ENCODE assay signal across 21 cellular contexts in the genomic region with DNA sequence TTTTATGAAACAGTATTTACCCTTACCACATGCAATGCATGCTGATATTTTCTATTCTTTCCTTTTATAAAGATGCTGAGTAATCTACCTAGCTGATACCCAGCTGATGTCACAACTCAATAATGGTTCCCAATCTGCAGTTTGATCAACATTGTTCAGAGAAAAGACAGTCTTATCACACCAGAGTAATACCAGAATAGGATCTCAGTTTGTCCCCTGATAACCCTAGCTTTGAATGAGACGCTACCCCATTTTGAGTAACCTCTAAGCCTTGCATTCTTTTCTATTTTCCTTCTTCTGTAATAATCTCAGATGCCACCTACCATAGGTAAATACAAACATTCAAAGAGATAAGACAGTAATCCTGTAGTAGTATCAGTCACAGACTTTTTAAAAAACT.
A peak's percentile ranks its signal among the peaks of the same experiment; 100 is the strongest.
DNase-seq lines count a peak whose midpoint lies in the region; ATAC-seq, FAIRE-seq and TF ChIP-seq lines count a peak whose summit lies in the region.
"Had no signal": no experiment of that assay in that cellular context is flagged by ENCODE, and none has a peak within 500 bp of the region (broad histone marks: within the 10 kb centered on the region; RNA-seq: fewer than 3 reads in every experiment).

No MANE protein-coding gene starts in this region.

- no peak overlapping the region for H3K27ac ChIP-seq in GM23338 (ENCODE audit: low read depth)
- H3K27ac ChIP-seq in K562 (ENCODE audit: extremely low read depth, low read depth, low read length) = no peak overlapping the region
- no peak overlapping the region for H3K27ac ChIP-seq in mesendoderm (ENCODE audit: low read depth, low read length)
- no peak overlapping the region for H3K27ac ChIP-seq in neuronal stem cell (replicated peaks; ENCODE audit: low read length)
- H3K27ac ChIP-seq: A549; BLaER1 treated with 17β-estradiol and CSF1 and Interleukin-3, amounts not matched to agents 10 nM and 100 nM had no signal

- H3K27me3 Mint-ChIP-seq in GM23338 (ENCODE audit: insufficient read depth, low read depth, poor library complexity) = peaks cover 2% of the 10 kb centered on the region

- H2BK120ac ChIP-seq in mesendoderm (ENCODE audit: low read depth, low read length) (no peak overlapping the region), neuronal stem cell (ENCODE audit: low read depth, low read length) (no peak overlapping the region)

- CTCF ChIA-PET in K562 (lab: Yijun Ruan, JAX; ENCODE audit: low intra/inter-chr PET ratio) = no interaction called here

- H3K4me1 ChIP-seq in GM23338 (ENCODE audit: insufficient read depth) (no peaks in the 10 kb centered on the region), K562 (replicated peaks in 1 of 2; ENCODE audit: control insufficient read depth in 2 of 2, insufficient read depth in 2 of 2, low read length in 2 of 2) (peaks cover 10 to 39% of the 10 kb centered on the region in 2 experiments; a peak in 4 of 5 replicates), mesendoderm (ENCODE audit: control insufficient read depth, low read depth, low read length) (no peaks in the 10 kb centered on the region), neuronal stem cell (ENCODE audit: control insufficient read depth in 2 of 2, insufficient read depth in 1 of 2, low read depth in 1 of 2, low read length in 2 of 2) (peaks cover 2 to 5% of the 10 kb centered on the region in 2 donors)
- H3K4me1 ChIP-seq: A549 had no signal

- H3K79me2 ChIP-seq in GM23338 (replicated peaks; ENCODE audit: insufficient read depth) (no peaks in the 10 kb centered on the region), K562 (ENCODE audit: control insufficient read depth, insufficient read depth, low read length) (no peaks in the 10 kb centered on the region), mesendoderm (ENCODE audit: control insufficient read depth, insufficient read depth, low read length) (no peaks in the 10 kb centered on the region)

- H3K9me3 ChIP-seq in K562 (replicated peaks; ENCODE audit: control insufficient read depth, insufficient read depth, low read depth, low read length) (no peaks in the 10 kb centered on the region), neuronal stem cell (replicated peaks in 1 of 2; ENCODE audit: control insufficient read depth in 2 of 2, insufficient read depth in 1 of 2, low read depth in 1 of 2, low read length in 2 of 2) (no peaks in the 10 kb centered on the region)
- H3K9me3 ChIP-seq: A549 had no signal

- no peak for TF ChIP-seq EP300 in K562 (IDR thresholded peaks at IDR 0.05; ENCODE audit: low read length)

- no TSS peak for BruUV-seq in K562 (replicated peaks; lab: Mats Ljungman, UMichigan)

- H3K36me3 ChIP-seq in GM23338 (ENCODE audit: insufficient read depth) (no peaks in the 10 kb centered on the region), K562 (ENCODE audit: control insufficient read depth, insufficient read depth, low read length) (no peaks in the 10 kb centered on the region), mesendoderm (ENCODE audit: control insufficient read depth, insufficient read depth, low read length) (no peaks in the 10 kb centered on the region), neuronal stem cell (replicated peaks in 1 of 2; ENCODE audit: control insufficient read depth in 2 of 2, insufficient read depth in 2 of 2, low read length in 2 of 2) (no peaks in the 10 kb centered on the region)
- H3K36me3 ChIP-seq: BLaER1 treated with 17β-estradiol and CSF1 and Interleukin-3, amounts not matched to agents 10 nM and 100 nM had no signal

- ATAC-seq in GM23338 = no peak
- ATAC-seq in K562 = no peak
- no peak for ATAC-seq in HG02678 (IDR thresholded peaks at IDR 0.05; ENCODE audit: unreplicated experiment)
- ATAC-seq in HG02623 (IDR thresholded peaks at IDR 0.05; ENCODE audit: unreplicated experiment) = no peak
- ATAC-seq: A549; CD8-positive, alpha-beta T cell had no signal

- intact Hi-C loops in K562 (cut with micrococcal nuclease) = no loop called here

- H4K5ac ChIP-seq in mesendoderm (ENCODE audit: low read length) = no peak overlapping the region

- no peak for TF ChIP-seq POLR2A in K562 (conservative IDR thresholded peaks at IDR 0.05)

- H3K4me3 Mint-ChIP-seq in GM23338 = no peak overlapping the region
- H3K4me3 Mint-ChIP-seq: B cell; CD4-positive, alpha-beta T cell; CD8-positive, alpha-beta T cell had no signal

- no peaks in the 10 kb centered on the region for H3K27me3 ChIP-seq in GM23338 (ENCODE audit: insufficient read depth)
- H3K27me3 ChIP-seq in K562 (ENCODE audit: control insufficient read depth in 2 of 2, insufficient read depth in 2 of 2, low read length in 2 of 2) = no peaks in the 10 kb centered on the region
- no peaks in the 10 kb centered on the region for H3K27me3 ChIP-seq in mesendoderm (ENCODE audit: insufficient read depth, low read length, poor library complexity)
- no peaks in the 10 kb centered on the region for H3K27me3 ChIP-seq in neuronal stem cell (ENCODE audit: control insufficient read depth in 3 of 3, insufficient read depth in 3 of 3, low read depth in 1 of 3, low read length in 3 of 3)
- H3K27me3 ChIP-seq: BLaER1 treated with 17β-estradiol and CSF1 and Interleukin-3, amounts not matched to agents 10 nM and 100 nM had no signal

- H3K4me2 ChIP-seq in GM23338 = no peak overlapping the region
- no peak overlapping the region; the same call in 1 of the 2 replicates for H3K4me2 ChIP-seq in K562 (ENCODE audit: insufficient read depth, low read length)
- no peak overlapping the region for H3K4me2 ChIP-seq in mesendoderm (ENCODE audit: low read length)
- H3K4me2 ChIP-seq in neuronal stem cell (ENCODE audit: insufficient read depth, low read length, poor library complexity, severe bottlenecking) = no peak overlapping the region
- H3K4me2 ChIP-seq: A549; BLaER1 treated with 17β-estradiol and CSF1 and Interleukin-3, amounts not matched to agents 10 nM and 100 nM had no signal

- H2BK15ac ChIP-seq in mesendoderm (replicated peaks; ENCODE audit: low read depth) = no peak overlapping the region
- no peak overlapping the region for H2BK15ac ChIP-seq in neuronal stem cell (ENCODE audit: low read length)

- H4K20me1 ChIP-seq in GM23338 (replicated peaks; ENCODE audit: insufficient read depth) (no peaks in the 10 kb centered on the region), K562 (replicated peaks; ENCODE audit: control insufficient read depth, insufficient read depth, low read length) (no peaks in the 10 kb centered on the region)
- H4K20me1 ChIP-seq: BLaER1 treated with 17β-estradiol and CSF1 and Interleukin-3, amounts not matched to agents 10 nM and 100 nM had no signal

- no peaks in the 10 kb centered on the region for H3F3A ChIP-seq in GM23338 (replicated peaks; ENCODE audit: low read depth)

- no peaks in the 10 kb centered on the region for H3K36me3 Mint-ChIP-seq in GM23338 (ENCODE audit: low read depth)
- H3K36me3 Mint-ChIP-seq: CD8-positive, alpha-beta T cell had no signal

- no peaks in the 10 kb centered on the region for H3K9me2 ChIP-seq in GM23338 (ENCODE audit: insufficient read depth)

- no peak for DNase-seq in GM23338 (ENCODE audit: low spot score)
- no peak for DNase-seq in K562 (ENCODE audit: extremely low read depth in 1 of 4, low spot score in 3 of 4)
- peak; percentile 10 for DNase-seq in mesendoderm
- DNase-seq in neuronal stem cell (ENCODE audit: low spot score) = no peak
- no peak for DNase-seq in DMS153 (lab: John Stamatoyannopoulos, UW)
- DNase-seq in A172 (ENCODE audit: low spot score) = no peak
- DNase-seq: 8988T; AML-193; CD4-positive, alpha-beta T cell; CD8-positive, alpha-beta T cell; DMS 273 treated with DMSO at 0.1 percent for 48 hours; DMS79 treated with DMSO at 0.1 percent for 48 hours; GF-D8 had no signal

- H4K91ac ChIP-seq in neuronal stem cell (ENCODE audit: low read depth, low read length, poor library complexity) = no peak overlapping the region

- no peaks in the 10 kb centered on the region for H3K9me1 ChIP-seq in K562 (ENCODE audit: control insufficient read depth, insufficient read depth, low read length)

- no peaks in the 10 kb centered on the region for H3K4me1 Mint-ChIP-seq in GM23338
- H3K4me1 Mint-ChIP-seq: B cell had no signal

- in situ Hi-C loops in K562 (cut with MboI) = no loop called here

- peaks cover 5% of the 10 kb centered on the region for H3K9me3 Mint-ChIP-seq in GM23338

- H3K4ac ChIP-seq in mesendoderm (ENCODE audit: low read depth, low read length) = no peak overlapping the region
- no peak overlapping the region for H3K4ac ChIP-seq in neuronal stem cell (ENCODE audit: low read length)

- TF ChIP-seq CTCF in GM23338 (conservative IDR thresholded peaks at IDR 0.05; ENCODE audit: low read depth in 2 of 2) (no peak), K562 (IDR thresholded peaks at IDR 0.05 in 2 of 3, conservative IDR thresholded peaks at IDR 0.05 in 1 of 3; ENCODE audit: insufficient read depth in 2 of 3, low read depth in 1 of 3, low read length in 3 of 3) (no peak)

- H3K79me1 ChIP-seq in mesendoderm (ENCODE audit: low read length) (no peaks in the 10 kb centered on the region), neuronal stem cell (ENCODE audit: low read depth, low read length) (no peaks in the 10 kb centered on the region)

- no peak overlapping the region for H2BK12ac ChIP-seq in neuronal stem cell (ENCODE audit: low read length)

- H2AFZ ChIP-seq in GM23338 (0 out of 2 replicates have a peak overlapping the region, but pooled peaks have one; percentile 26), K562 (ENCODE audit: low read depth, low read length) (peak overlapping the region; percentile 75), neuronal stem cell (ENCODE audit: low read length) (peak overlapping the region; percentile 27)

- WGBS in K562 (ENCODE audit: insufficient coverage, low coverage, missing lambda C conversion rate) = 36% methylated on average over 1 of the region's 1 CpG
- WGBS in mesendoderm (ENCODE audit: extremely low coverage, insufficient coverage, low lambda C conversion rate) = no CpG with 5 or more reads among the region's 1 CpG
- no CpG with 5 or more reads among the region's 1 CpG for WGBS in neuronal stem cell (ENCODE audit: extremely low coverage in 2 of 2, insufficient read length in 2 of 2, insufficient replicate concordance in 1 of 2), 2 donors

- H3K4me3 ChIP-seq in GM23338 (no peak overlapping the region), K562 (no peak overlapping the region), mesendoderm (ENCODE audit: low read length) (no peak overlapping the region), neuronal stem cell (ENCODE audit: low read length in 2 of 2) (no peak overlapping the region)
- H3K4me3 ChIP-seq: A549; BLaER1 treated with 17β-estradiol and CSF1 and Interleukin-3, amounts not matched to agents 10 nM and 100 nM had no signal

- no peak for TF ChIP-seq RAD21 in K562 (CRISPR knock-in tag; conservative IDR thresholded peaks at IDR 0.05 in 1 of 2, IDR thresholded peaks at IDR 0.05 in 1 of 2)

- FAIRE-seq in K562 (lab: Jason Lieb, UNC) = no peak
- FAIRE-seq: A549, G401.6, GM12891, GM19239 had no signal

- H3K14ac ChIP-seq in neuronal stem cell (ENCODE audit: low read length) = no peak overlapping the region

- H3K27ac Mint-ChIP-seq in GM23338 = no peak overlapping the region
- H3K27ac Mint-ChIP-seq: B cell; CD4-positive, alpha-beta T cell; CD8-positive, alpha-beta T cell had no signal

- POLR2A ChIA-PET in K562 (lab: Yijun Ruan, JAX) = no interaction called here

- H3K9ac ChIP-seq in K562 (ENCODE audit: insufficient read depth in 1 of 2, low read depth in 2 of 2, low read length in 2 of 2) (no peak overlapping the region), mesendoderm (ENCODE audit: low read length) (no peak overlapping the region), neuronal stem cell (ENCODE audit: low read depth, low read length, poor library complexity) (no peak overlapping the region)
- H3K9ac ChIP-seq: BLaER1 treated with 17β-estradiol and CSF1 and Interleukin-3, amounts not matched to agents 10 nM and 100 nM had no signal

- no peak overlapping the region for H2BK5ac ChIP-seq in mesendoderm (ENCODE audit: low read length)
- no peak overlapping the region for H2BK5ac ChIP-seq in neuronal stem cell (ENCODE audit: low read length)

- no peak overlapping the region for H3K18ac ChIP-seq in mesendoderm (ENCODE audit: low read length)
- no peak overlapping the region for H3K18ac ChIP-seq in neuronal stem cell (ENCODE audit: low read length)

- H2AK5ac ChIP-seq in mesendoderm (ENCODE audit: low read length) (no peak overlapping the region), neuronal stem cell (ENCODE audit: low read depth, low read length) (no peak overlapping the region)

- no peak overlapping the region for H3K56ac ChIP-seq in mesendoderm (ENCODE audit: low read length)

- H4K8ac ChIP-seq in mesendoderm (ENCODE audit: low read depth, low read length) = no peak overlapping the region
- no peak overlapping the region for H4K8ac ChIP-seq in neuronal stem cell (ENCODE audit: low read depth, low read length)

- H3K23ac ChIP-seq in mesendoderm (ENCODE audit: low read length) = no peak overlapping the region
- H3K23ac ChIP-seq in neuronal stem cell (ENCODE audit: low read depth, low read length, poor library complexity) = no peak overlapping the region
